ENCODE assay signal across 8 cellular contexts in the genomic region with DNA sequence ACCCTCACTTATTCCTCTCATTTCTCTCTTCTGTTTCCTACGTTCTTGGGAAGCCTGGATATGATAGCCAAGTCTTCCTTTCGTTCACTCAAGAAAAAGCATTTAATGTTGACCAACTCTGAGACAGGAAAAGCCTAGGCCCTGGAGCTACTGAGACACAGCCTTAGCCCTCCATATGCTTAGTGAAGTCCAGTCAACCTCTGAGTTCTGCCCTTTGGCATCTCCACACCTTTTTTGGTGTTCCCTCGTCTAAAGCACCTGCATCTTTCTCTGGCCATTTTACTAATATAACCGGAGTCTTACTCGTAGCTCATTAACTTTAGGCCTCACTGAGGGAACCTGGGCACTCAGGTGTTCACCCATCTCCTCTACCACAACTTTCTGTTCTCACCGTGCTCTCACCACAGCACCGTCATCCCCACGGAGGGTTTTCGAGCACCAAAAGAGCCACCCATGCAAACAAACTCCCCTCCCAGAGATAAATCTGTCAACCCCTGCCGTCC. TPM values are rescaled to one million over a fixed set of nuclear protein-coding genes. Genes with fewer than 3 reads are reported as not detected.
DNase-seq lines count a peak whose midpoint lies in the region; ATAC-seq, FAIRE-seq and TF ChIP-seq lines count a peak whose summit lies in the region.

No MANE protein-coding gene starts in this region.

- peaks cover 51% of the 10 kb centered on the region for H3K4me1 Mint-ChIP-seq in activated CD4-positive, alpha-beta memory T cell treated with anti-CD3 and anti-CD28 coated beads, Interleukin-2, amount 10 ng/mL, durations not matched to agents 7 days and 5 days

- no peaks in the 10 kb centered on the region for H3K9me3 Mint-ChIP-seq in activated CD4-positive, alpha-beta memory T cell treated with anti-CD3 and anti-CD28 coated beads, Interleukin-2, amount 10 ng/mL, durations not matched to agents 7 days and 5 days

- no peaks in the 10 kb centered on the region for H3K27me3 Mint-ChIP-seq in activated CD4-positive, alpha-beta memory T cell treated with anti-CD3 and anti-CD28 coated beads, Interleukin-2, amount 10 ng/mL, durations not matched to agents 7 days and 5 days

- H3K36me3 ChIP-seq in left ventricle myocardium inferior (no peaks in the 10 kb centered on the region), small intestine (ENCODE audit: control insufficient read depth in 2 of 2, insufficient read depth in 2 of 2, low read length in 2 of 2) (no peaks in the 10 kb centered on the region)

- ATAC-seq in HG02938 (IDR thresholded peaks at IDR 0.05; ENCODE audit: unreplicated experiment): peak; percentile 40

- peak; percentile 10 for DNase-seq in NCI-H748 treated with DMSO at 0.1 percent for 48 hours (lab: John Stamatoyannopoulos, UW)
- no peak for DNase-seq in NCI-H748 (lab: John Stamatoyannopoulos, UW; ENCODE audit: unreplicated experiment)
- DNase-seq in activated CD4-positive, alpha-beta memory T cell treated with anti-CD3 and anti-CD28 coated beads, Interleukin-2, amount 10 ng/mL, durations not matched to agents 7 days and 5 days: no peak
- no peak for DNase-seq in left ventricle myocardium inferior
- no peak for DNase-seq in small intestine
- DNase-seq in DMS114 treated with DMSO at 0.1 percent for 48 hours (lab: John Stamatoyannopoulos, UW; ENCODE audit: unreplicated experiment): no peak
- DNase-seq in NCI-H2196 treated with DMSO at 0.1 percent for 48 hours (lab: John Stamatoyannopoulos, UW; ENCODE audit: unreplicated experiment): no peak

- CTCF ChIA-PET in activated CD4-positive, alpha-beta memory T cell treated with anti-CD3 and anti-CD28 coated beads, Interleukin-2, amount 10 ng/mL, durations not matched to agents 7 days and 5 days (lab: Charles Lee): interaction anchor here (0.5 to 3.2 kb wide), 8 partner anchors 26 to 300 kb away, joined by 3 to 19 read pairs (median 5); no protein-coding TSS in a partner anchor

- 5 to 10% (median 6%) methylated on average over 10 of the region's 10 CpGs for WGBS in small intestine, 3 donors

- H3K9me3 ChIP-seq in left ventricle myocardium inferior (replicated peaks): no peaks in the 10 kb centered on the region
- H3K9me3 ChIP-seq in small intestine (ENCODE audit: control insufficient read depth, low read depth): no peaks in the 10 kb centered on the region

- H3K36me3 Mint-ChIP-seq in activated CD4-positive, alpha-beta memory T cell treated with anti-CD3 and anti-CD28 coated beads, Interleukin-2, amount 10 ng/mL, durations not matched to agents 7 days and 5 days (ENCODE audit: low read depth): peaks cover 40% of the 10 kb centered on the region

- peak overlapping the region; percentile 91 for H3K4me3 ChIP-seq in left ventricle myocardium inferior
- H3K4me3 ChIP-seq in small intestine (ENCODE audit: low read depth in 1 of 2, low read length in 2 of 2): peak overlapping the region; percentile 33 to 87

- H3K27me3 ChIP-seq in left ventricle myocardium inferior (ENCODE audit: low read depth) (no peaks in the 10 kb centered on the region), small intestine (ENCODE audit: control insufficient read depth in 2 of 2, insufficient read depth in 2 of 2, low read length in 2 of 2) (no peaks in the 10 kb centered on the region)

- H3K27ac Mint-ChIP-seq in activated CD4-positive, alpha-beta memory T cell treated with anti-CD3 and anti-CD28 coated beads, Interleukin-2, amount 10 ng/mL, durations not matched to agents 7 days and 5 days: peak overlapping the region; percentile 99

- H3K4me1 ChIP-seq in left ventricle myocardium inferior (peaks cover 14% of the 10 kb centered on the region), small intestine (ENCODE audit: control insufficient read depth in 2 of 2, insufficient read depth in 1 of 2, low read depth in 1 of 2, low read length in 1 of 2) (peaks cover 0 to 6% of the 10 kb centered on the region in 2 donors)

- H3K4me3 Mint-ChIP-seq in activated CD4-positive, alpha-beta memory T cell treated with anti-CD3 and anti-CD28 coated beads, Interleukin-2, amount 10 ng/mL, durations not matched to agents 7 days and 5 days: peak overlapping the region; percentile 100

- FAIRE-seq in small intestine (lab: Jason Lieb, UNC): no peak

- TF ChIP-seq CTCF in left ventricle myocardium inferior (IDR thresholded peaks at IDR 0.05; ENCODE audit: borderline replicate concordance): no peak

- intact Hi-C loops in left ventricle myocardium inferior (cut with micrococcal nuclease): no loop called here

- POLR2A ChIA-PET in activated CD4-positive, alpha-beta memory T cell treated with anti-CD3 and anti-CD28 coated beads, Interleukin-2, amount 10 ng/mL, durations not matched to agents 7 days and 5 days (lab: Charles Lee): interaction anchor here (0.8 to 6.4 kb wide), 20 partner anchors 10 to 584 kb away, joined by 3 to 129 read pairs (median 5); a partner anchor contains a TSS

- H3K27ac ChIP-seq in left ventricle myocardium inferior (replicated peaks) (peak overlapping the region; percentile 96), small intestine (ENCODE audit: low read depth in 1 of 2, low read length in 1 of 2) (peak overlapping the region; percentile 92 to 99)

RNA-seq across cellular contexts. Expression of a gene that starts 0.6 kb away (rescaled TPM):
- 10 to 100 TPM; 20.2 to 22.6 TPM for total RNA-seq in activated CD4-positive, alpha-beta memory T cell treated with anti-CD3 and anti-CD28 coated beads, Interleukin-2, amount 10 ng/mL, durations not matched to agents 7 days and 5 days
- 21.4 TPM for total RNA-seq in left ventricle myocardium inferior
- polyA plus RNA-seq in small intestine: 100 to 1,000 TPM in 2 of 3 donors, 10 to 100 TPM in 1; 72.6 to 221 (median 145) TPM
